In genomic region chr20:63042448-63043071, GRCh38 we compare ENCODE assay signal across 1 cellular context.
TF ChIP-seq lines count a peak whose summit lies in the region.

No MANE protein-coding gene starts in this region.

TF ChIP-seq in GM12878, 131 proteins besides CTCF, POLR2A, EP300 and RAD21 (continued from another document and continues in another):
- TF ChIP-seq E2F8 (IDR thresholded peaks at IDR 0.05; ENCODE audit: low read depth, partially characterized antibody), result no peak
- peak; percentile 78 for TF ChIP-seq RELB (IDR thresholded peaks at IDR 0.05; ENCODE audit: low read depth)
- TF ChIP-seq RCOR1 (conservative IDR thresholded peaks at IDR 0.05; ENCODE audit: low read depth, low read length), result no peak
- TF ChIP-seq RAD51 (IDR thresholded peaks at IDR 0.05), result peak; percentile 21
- TF ChIP-seq POLR2AphosphoS5 (IDR thresholded peaks at IDR 0.05; ENCODE audit: low read length), result no peak
- no peak; the same call in 1 of the 2 replicates for TF ChIP-seq SMC3 (IDR thresholded peaks at IDR 0.05; ENCODE audit: borderline replicate concordance, low read length)
- TF ChIP-seq ZNF687 (IDR thresholded peaks at IDR 0.05), result peak; percentile 68
- no peak for TF ChIP-seq STAT3 (IDR thresholded peaks at IDR 0.05; ENCODE audit: low read depth, low read length)
- no peak for TF ChIP-seq MTA3 (IDR thresholded peaks at IDR 0.05; ENCODE audit: borderline replicate concordance, low read length)
- no peak for TF ChIP-seq RBBP5 (conservative IDR thresholded peaks at IDR 0.05)
- TF ChIP-seq NFXL1 (IDR thresholded peaks at IDR 0.05; ENCODE audit: borderline replicate concordance), result no peak
- TF ChIP-seq CBFB (IDR thresholded peaks at IDR 0.05; ENCODE audit: low read depth), result no peak
- TF ChIP-seq NFIC (IDR thresholded peaks at IDR 0.05; ENCODE audit: low read depth, low read length), result no peak
- peak; percentile 90 for TF ChIP-seq NBN (IDR thresholded peaks at IDR 0.05)
- no peak for TF ChIP-seq CHD4 (IDR thresholded peaks at IDR 0.05)
- no peak for TF ChIP-seq JUND (IDR thresholded peaks at IDR 0.05; ENCODE audit: low read depth, low read length)
- no peak for TF ChIP-seq SIX5 (IDR thresholded peaks at IDR 0.05; ENCODE audit: low read depth, low read length, severe bottlenecking)
- TF ChIP-seq EGR1 (IDR thresholded peaks at IDR 0.05; ENCODE audit: borderline replicate concordance in 1 of 2, low read depth in 2 of 2, low read length in 2 of 2), result no peak
- no peak for TF ChIP-seq NRF1 (conservative IDR thresholded peaks at IDR 0.05; ENCODE audit: low read depth, low read length)
- 0 out of 2 replicates have a peak, but pooled peaks have one; percentile 16 for TF ChIP-seq MAX (IDR thresholded peaks at IDR 0.05; ENCODE audit: low read depth, low read length)
- TF ChIP-seq ZNF274 (IDR thresholded peaks at IDR 0.05; ENCODE audit: insufficient read depth, insufficient read length), result no peak
- no peak for TF ChIP-seq HDAC2 (IDR thresholded peaks at IDR 0.05)
- TF ChIP-seq ZBTB11 (CRISPR knock-in tag; IDR thresholded peaks at IDR 0.05), result no peak
- TF ChIP-seq GATAD2B (conservative IDR thresholded peaks at IDR 0.05; ENCODE audit: low read depth), result no peak
- no peak for TF ChIP-seq BCLAF1 (IDR thresholded peaks at IDR 0.05)
- no peak for TF ChIP-seq HDGF (IDR thresholded peaks at IDR 0.05)
- no peak for TF ChIP-seq ATF3 (IDR thresholded peaks at IDR 0.05; ENCODE audit: borderline replicate concordance, extremely low read depth, low read depth, low read length)
- TF ChIP-seq CBX5 (IDR thresholded peaks at IDR 0.05; ENCODE audit: low read depth), result no peak
- no peak for TF ChIP-seq SUZ12 (IDR thresholded peaks at IDR 0.05; ENCODE audit: unreplicated experiment)
- TF ChIP-seq PML (IDR thresholded peaks at IDR 0.05; ENCODE audit: low read length), result no peak
- TF ChIP-seq ATF7 (IDR thresholded peaks at IDR 0.05; ENCODE audit: low read depth), result peak; percentile 84
- no peak for TF ChIP-seq SUPT20H (IDR thresholded peaks at IDR 0.05; ENCODE audit: borderline replicate concordance, control insufficient read depth, low read depth, low read length)
- TF ChIP-seq DPF2 (IDR thresholded peaks at IDR 0.05), result peak; percentile 51; the same call in 1 of the 2 replicates
- no peak for TF ChIP-seq NR2C1 (IDR thresholded peaks at IDR 0.05)
- TF ChIP-seq BCL3 (IDR thresholded peaks at IDR 0.05; ENCODE audit: borderline replicate concordance, insufficient read depth, low read depth, low read length, poor library complexity, severe bottlenecking), result no peak
- TF ChIP-seq IKZF2 (IDR thresholded peaks at IDR 0.05), result peak; percentile 76 to 78; a peak in 2 of 4 replicates
- TF ChIP-seq CREB1 (IDR thresholded peaks at IDR 0.05; ENCODE audit: low read depth), result no peak
- no peak for TF ChIP-seq RELA (IDR thresholded peaks at IDR 0.05; ENCODE audit: borderline replicate concordance, partially characterized antibody)
- TF ChIP-seq SRF (IDR thresholded peaks at IDR 0.05; ENCODE audit: low read depth in 2 of 2, low read length in 2 of 2), result no peak
- no peak for TF ChIP-seq YY1 (IDR thresholded peaks at IDR 0.05; ENCODE audit: low read depth, low read length)
- TF ChIP-seq CHD1 (IDR thresholded peaks at IDR 0.05; ENCODE audit: low read depth, low read length), result no peak
- TF ChIP-seq BRCA1 (IDR thresholded peaks at IDR 0.05; ENCODE audit: low read depth, low read length), result no peak
- no peak for TF ChIP-seq STAT1 (conservative IDR thresholded peaks at IDR 0.05)
- TF ChIP-seq IRF3 (IDR thresholded peaks at IDR 0.05), result no peak
- TF ChIP-seq SMAD1 (IDR thresholded peaks at IDR 0.05; ENCODE audit: low read depth, partially characterized antibody), result peak; percentile 44
- no peak for TF ChIP-seq USF2 (IDR thresholded peaks at IDR 0.05; ENCODE audit: borderline replicate concordance, low read depth, low read length)
- TF ChIP-seq YBX1 (IDR thresholded peaks at IDR 0.05), result no peak
- TF ChIP-seq MYC (IDR thresholded peaks at IDR 0.05; ENCODE audit: insufficient read depth, insufficient read length, insufficient replicate concordance, low read length, severe bottlenecking), result no peak
- TF ChIP-seq CHD2 (IDR thresholded peaks at IDR 0.05; ENCODE audit: borderline replicate concordance, low read depth, low read length), result 0 out of 2 replicates have a peak, but pooled peaks have one; percentile 38
